In genomic region chr20:8021541-8022269, GRCh38 we compare ENCODE assay signal across 10 cellular contexts.
"Had no signal": no experiment of that assay in that cellular context is flagged by ENCODE, and none has a peak within 500 bp of the region (broad histone marks: within the 10 kb centered on the region; RNA-seq: fewer than 3 reads in every experiment).

No MANE protein-coding gene starts in this region.

- H3K27ac ChIP-seq: epithelial cell of prostate, lower lobe of right lung, tibial artery, uterus had no signal

- H3K36me3 ChIP-seq: heart left ventricle, lower lobe of right lung, tibial artery, uterus had no signal

- H3K4me3 ChIP-seq: heart left ventricle, lower lobe of right lung, tibial artery, uterus had no signal

- DNase-seq: activated CD4-positive, CD25-positive, alpha-beta regulatory T cell treated with anti-CD3 and anti-CD28 coated beads, Interleukin-2, amount 50 U/mL, for 72 hours; activated naive CD4-positive, alpha-beta T cell; activated naive CD8-positive, alpha-beta T cell treated with anti-CD3 and anti-CD28 coated beads, Interleukin-2, amount 10 ng/mL, durations not matched to agents 7 days and 5 days; aorta; lower lobe of right lung; tibial artery; uterus had no signal

- H3K27me3 ChIP-seq: heart left ventricle, tibial artery, uterus had no signal

- H3K9me3 ChIP-seq: heart left ventricle, lower lobe of right lung, tibial artery, uterus had no signal

- ATAC-seq: lower lobe of right lung; stimulated activated memory B cell treated with anti-CD40 and anti-IgM and Interleukin-4, amounts not matched to agents 10 μg/mL and 1 μg/mL and 100 μg/mL, for 72 hours had no signal
